ENCODE assay signal across 9 cellular contexts in genomic region chr17:44108440-44109311, GRCh38. TPM values are rescaled to one million over a fixed set of nuclear protein-coding genes. Genes with fewer than 3 reads are reported as not detected.
A peak's percentile ranks its signal among the peaks of the same experiment; 100 is the strongest.
DNase-seq lines count a peak whose midpoint lies in the region; ATAC-seq, FAIRE-seq and TF ChIP-seq lines count a peak whose summit lies in the region.
"Had no signal": no experiment of that assay in that cellular context is flagged by ENCODE, and none has a peak within 500 bp of the region (broad histone marks: within the 10 kb centered on the region; RNA-seq: fewer than 3 reads in every experiment).

No MANE protein-coding gene starts in this region.

- no peak for TF ChIP-seq POLR2A in H1 (IDR thresholded peaks at IDR 0.05; ENCODE audit: control extremely low read depth in 1 of 2, low read depth in 2 of 2, low read length in 2 of 2)

- TF ChIP-seq RAD21 in H1 (IDR thresholded peaks at IDR 0.05 in 1 of 2, conservative IDR thresholded peaks at IDR 0.05 in 1 of 2; ENCODE audit: low read depth in 2 of 2, low read length in 2 of 2) = no peak

- TF ChIP-seq CTCF in H1 (IDR thresholded peaks at IDR 0.05; ENCODE audit: control extremely low read depth in 1 of 3, insufficient read depth in 1 of 3, low read depth in 1 of 3, low read length in 3 of 3) = no peak

- CTCF ChIA-PET in H1 (lab: Charles Lee; ENCODE audit: partially characterized antibody) = interaction anchor here (0.6 to 34.4 kb wide), 7 partner anchors 5 to 231 kb away, joined by 3 to 638 read pairs (median 4); partner anchors contain the start of gene HDAC5

- no peak overlapping the region for H3K27ac ChIP-seq in H1 (ENCODE audit: low read depth, low read length)
- H3K27ac ChIP-seq: C4-2B had no signal

- no peaks in the 10 kb centered on the region; a peak in 1 of 7 replicates for H3K27me3 ChIP-seq in H1 (replicated peaks in 1 of 4; ENCODE audit: control insufficient read depth in 3 of 4, extremely low read depth in 1 of 4, insufficient read depth in 3 of 4, low read length in 3 of 4)

- no peak overlapping the region for H3K23ac ChIP-seq in H1 (ENCODE audit: insufficient read length)

- no peak overlapping the region for H4K5ac ChIP-seq in H1 (ENCODE audit: insufficient read length, low read depth, low read length)

- peaks cover 0 to 2% (median 0%) of the 10 kb centered on the region in 4 experiments; a peak in 2 of 8 replicates for H3K36me3 ChIP-seq in H1 (ENCODE audit: control insufficient read depth in 2 of 4, insufficient read depth in 4 of 4, low read length in 3 of 4)

- H3K56ac ChIP-seq in H1 (replicated peaks; ENCODE audit: insufficient read length, low read depth, low read length) = no peak overlapping the region

- H3K14ac ChIP-seq in H1 (ENCODE audit: insufficient read length) = no peak overlapping the region

- H2BK20ac ChIP-seq in H1 (ENCODE audit: low read length) = no peak overlapping the region

- H3K23me2 ChIP-seq in H1 (ENCODE audit: low read depth, low read length) = no peaks in the 10 kb centered on the region; the same call in 1 of the 2 replicates

- H2BK120ac ChIP-seq in H1 (replicated peaks; ENCODE audit: low read depth, low read length) = no peak overlapping the region

- H3K4me2 ChIP-seq in H1 (ENCODE audit: insufficient read depth in 1 of 2, low read depth in 2 of 2, low read length in 2 of 2) = no peak overlapping the region

- no peaks in the 10 kb centered on the region for H3K9me3 ChIP-seq in H1 (ENCODE audit: insufficient read depth in 2 of 2, low read depth in 1 of 2, low read length in 1 of 2)

- FAIRE-seq in H1 (lab: Jason Lieb, UNC) = no peak

- H3K4ac ChIP-seq in H1 (replicated peaks; ENCODE audit: insufficient read length, low read depth, low read length) = no peak overlapping the region

- H2BK12ac ChIP-seq in H1 (ENCODE audit: low read depth, low read length) = 0 out of 2 replicates have a peak overlapping the region, but pooled peaks have one; percentile 9

- H4K20me1 ChIP-seq in H1 (replicated peaks in 1 of 2; ENCODE audit: control insufficient read depth in 1 of 2, insufficient read depth in 2 of 2, low read length in 2 of 2) = peaks cover 10 to 21% of the 10 kb centered on the region in 2 experiments

- no peak overlapping the region for H3K9ac ChIP-seq in H1 (replicated peaks in 1 of 4; ENCODE audit: extremely low read depth in 1 of 4, low read depth in 3 of 4, low read length in 3 of 4)

- 94% methylated on average over 15 of the region's 16 CpGs; no CpG with 5 or more reads in 1 of the 2 experiments for WGBS in H1 (ENCODE audit: extremely low coverage in 1 of 2, insufficient coverage in 1 of 2, insufficient read length in 1 of 2, insufficient replicate concordance in 2 of 2, low coverage in 1 of 2, low lambda C conversion rate in 2 of 2, missing lambda C conversion rate in 1 of 2), 2 experiments

- TF ChIP-seq EP300 in H1 (IDR thresholded peaks at IDR 0.05; ENCODE audit: borderline replicate concordance in 1 of 2, low read depth in 2 of 2, low read length in 2 of 2) = no peak

- H3K79me1 ChIP-seq in H1 (ENCODE audit: low read depth, low read length) = peaks cover 27% of the 10 kb centered on the region

- peaks cover 0 to 30% (median 26%) of the 10 kb centered on the region in 4 experiments; a peak in 6 of 7 replicates for H3K4me1 ChIP-seq in H1 (replicated peaks in 1 of 4; ENCODE audit: control insufficient read depth in 3 of 4, insufficient read depth in 4 of 4, low read length in 3 of 4)

- H4K91ac ChIP-seq in H1 (replicated peaks; ENCODE audit: insufficient read length, low read length) = no peak overlapping the region

- POLR2A ChIA-PET in H1 (lab: Charles Lee; ENCODE audit: partially characterized antibody) = interaction anchor here (0.5 to 1.9 kb wide), 5 partner anchors 11 to 229 kb away, joined by 3 to 6 read pairs (median 3); partner anchors contain the start of genes HDAC5 and LSM12

- ATAC-seq in HG03025 (IDR thresholded peaks at IDR 0.05; ENCODE audit: low FRiP score, unreplicated experiment) (no peak), GM21447 (IDR thresholded peaks at IDR 0.05; ENCODE audit: unreplicated experiment) (no peak)

- H3K4me3 ChIP-seq in H1 (ENCODE audit: extremely low read depth in 1 of 4, insufficient read depth in 2 of 4, low read depth in 3 of 4, low read length in 4 of 4) = no peak overlapping the region

- H4K8ac ChIP-seq in H1 (ENCODE audit: extremely low read depth, insufficient read depth, low read length) = no peak overlapping the region; the same call in 1 of the 2 replicates

- H2AK5ac ChIP-seq in H1 (ENCODE audit: low read depth, low read length) = no peak overlapping the region

- peak overlapping the region; percentile 16; the same call in 1 of the 2 replicates for H2BK5ac ChIP-seq in H1 (ENCODE audit: low read depth, low read length)

- H3K79me2 ChIP-seq in H1 (ENCODE audit: control insufficient read depth in 1 of 2, insufficient read depth in 2 of 2, low read length in 2 of 2) = peaks cover 0 to 38% of the 10 kb centered on the region in 2 experiments; a peak in 2 of 4 replicates

- no peak overlapping the region for H2BK15ac ChIP-seq in H1 (ENCODE audit: low read length)

- DNase-seq in A172 (ENCODE audit: low spot score) (peak; percentile 98), NCI-H446 treated with DMSO at 0.1 percent for 48 hours (lab: John Stamatoyannopoulos, UW) (peak; percentile 48), H1 (ENCODE audit: low read depth in 1 of 2, low spot score in 2 of 2) (no peak), mucosa of gallbladder (ENCODE audit: low spot score) (peak; percentile 90), NCI-H1930 (lab: John Stamatoyannopoulos, UW) (no peak), iPS-NIHi11 (ENCODE audit: low spot score) (no peak)

- no peak overlapping the region for H2AFZ ChIP-seq in H1 (ENCODE audit: low read length)

- peak overlapping the region; percentile 60; the same call in 1 of the 2 replicates for H3K18ac ChIP-seq in H1 (ENCODE audit: extremely low read depth, low read length)

TF ChIP-seq in H1, 55 proteins besides CTCF, POLR2A, EP300 and RAD21 (continues in another document):
- TF ChIP-seq SIRT6 (IDR thresholded peaks at IDR 0.05; ENCODE audit: low read length) (no peak), PHF8 (conservative IDR thresholded peaks at IDR 0.05; ENCODE audit: low read depth, low read length) (no peak), E2F6 (IDR thresholded peaks at IDR 0.05) (no peak), JUND (IDR thresholded peaks at IDR 0.05; ENCODE audit: low read length) (no peak)

RNA-seq across cellular contexts. Expression of gene HDAC5, which starts 14.8 kb away (rescaled TPM):
- 33.8 and 41.0 TPM in 2 replicates for total RNA-seq in A172 (2014; rRNA removed; shearing (Covaris generic))
- 48.5 and 54.0 TPM in 2 replicates for total RNA-seq in H1 (2021; fragmentation: NEBNext Ultra II Directional; extraction: Animal tissue kit (Norgen Biotek cat#: 25700))
- 54.4 and 79.2 TPM in 2 replicates for polyA plus RNA-seq in H1 (2011; rRNA removed)
- polyA plus RNA-seq in H1 (2011; cell fraction: cytosol; rRNA removed) = 78.3 TPM
- polyA plus RNA-seq in H1 (2011; cell fraction: nucleus; rRNA removed) = 103 TPM
- polyA plus RNA-seq in H1 (2012, experiment 1 of 2) = 31.8 to 62.6 TPM (median 53.9 TPM) in 4 replicates
- polyA plus RNA-seq in H1 (2012, experiment 2 of 2) = 44.0 TPM
- polyA plus RNA-seq in H1 (2013, experiment 1 of 2) = 23.8 TPM
- polyA plus RNA-seq in H1 (2013, experiment 2 of 2) = 23.7 TPM
- polyA minus RNA-seq in H1 (2011; rRNA and poly(A)+ RNA removed) = 77.4 and 115 TPM in 2 replicates
- polyA minus RNA-seq in H1 (2011; cell fraction: cytosol; rRNA and poly(A)+ RNA removed) = 41.8 TPM
- polyA minus RNA-seq in H1 (2011; cell fraction: nucleus; rRNA and poly(A)+ RNA removed) = 57.9 TPM
- total RNA-seq in mucosa of gallbladder = 87.4 TPM

RNA-seq across cellular contexts. Expression of gene HROB, which starts 33.1 kb away (rescaled TPM):
- 4.9 and 7.7 TPM in 2 replicates for total RNA-seq in A172 (2014; rRNA removed; shearing (Covaris generic))
- total RNA-seq in H1 (2021; fragmentation: NEBNext Ultra II Directional; extraction: Animal tissue kit (Norgen Biotek cat#: 25700)) = 18.8 and 19.4 TPM in 2 replicates
- polyA plus RNA-seq in H1 (2011; rRNA removed) = 21.6 and 24.1 TPM in 2 replicates
- 17.5 TPM for polyA plus RNA-seq in H1 (2011; cell fraction: cytosol; rRNA removed)
- polyA plus RNA-seq in H1 (2011; cell fraction: nucleus; rRNA removed) = 32.1 TPM
- 16.3 to 20.8 TPM (median 17.6 TPM) in 4 replicates for polyA plus RNA-seq in H1 (2012, experiment 1 of 2)
- 16.8 TPM for polyA plus RNA-seq in H1 (2012, experiment 2 of 2)
- 10.8 TPM for polyA plus RNA-seq in H1 (2013, experiment 1 of 2)
- 10.3 TPM for polyA plus RNA-seq in H1 (2013, experiment 2 of 2)
- polyA minus RNA-seq in H1 (2011; rRNA and poly(A)+ RNA removed) = 35.7 and 36.8 TPM in 2 replicates
- polyA minus RNA-seq in H1 (2011; cell fraction: cytosol; rRNA and poly(A)+ RNA removed) = 17.8 TPM
- 18.6 TPM for polyA minus RNA-seq in H1 (2011; cell fraction: nucleus; rRNA and poly(A)+ RNA removed)
- 1.0 TPM for total RNA-seq in mucosa of gallbladder

RNA-seq across cellular contexts. Expression of gene G6PC3, which starts 38.1 kb away (rescaled TPM):
- total RNA-seq in A172 (2014; rRNA removed; shearing (Covaris generic)) = 79.4 and 89.1 TPM in 2 replicates
- 104 and 114 TPM in 2 replicates for total RNA-seq in H1 (2021; fragmentation: NEBNext Ultra II Directional; extraction: Animal tissue kit (Norgen Biotek cat#: 25700))
- polyA plus RNA-seq in H1 (2011; rRNA removed) = 343 and 436 TPM in 2 replicates
- polyA plus RNA-seq in H1 (2011; cell fraction: cytosol; rRNA removed) = 191 TPM
- 198 TPM for polyA plus RNA-seq in H1 (2011; cell fraction: nucleus; rRNA removed)
- 143 to 233 TPM (median 204 TPM) in 4 replicates for polyA plus RNA-seq in H1 (2012, experiment 1 of 2)
- 249 TPM for polyA plus RNA-seq in H1 (2012, experiment 2 of 2)
- polyA plus RNA-seq in H1 (2013, experiment 1 of 2) = 394 TPM
- 451 TPM for polyA plus RNA-seq in H1 (2013, experiment 2 of 2)
- polyA minus RNA-seq in H1 (2011; rRNA and poly(A)+ RNA removed) = 132 and 168 TPM in 2 replicates
- polyA minus RNA-seq in H1 (2011; cell fraction: cytosol; rRNA and poly(A)+ RNA removed) = 151 TPM
- polyA minus RNA-seq in H1 (2011; cell fraction: nucleus; rRNA and poly(A)+ RNA removed) = 96.9 TPM
- 62.3 TPM for total RNA-seq in mucosa of gallbladder

RNA-seq across cellular contexts. Expression of gene LSM12, which starts 42.2 kb away (rescaled TPM):
- total RNA-seq in A172 (2014; rRNA removed; shearing (Covaris generic)) = 49.8 and 62.1 TPM in 2 replicates
- total RNA-seq in H1 (2021; fragmentation: NEBNext Ultra II Directional; extraction: Animal tissue kit (Norgen Biotek cat#: 25700)) = 118 and 142 TPM in 2 replicates
- polyA plus RNA-seq in H1 (2011; rRNA removed) = 51.6 and 69.8 TPM in 2 replicates
- polyA plus RNA-seq in H1 (2011; cell fraction: cytosol; rRNA removed) = 57.3 TPM
- polyA plus RNA-seq in H1 (2011; cell fraction: nucleus; rRNA removed) = 31.1 TPM
- 59.4 to 75.6 TPM (median 69.7 TPM) in 4 replicates for polyA plus RNA-seq in H1 (2012, experiment 1 of 2)
- polyA plus RNA-seq in H1 (2012, experiment 2 of 2) = 76.0 TPM
- polyA plus RNA-seq in H1 (2013, experiment 1 of 2) = 126 TPM
- 129 TPM for polyA plus RNA-seq in H1 (2013, experiment 2 of 2)
- polyA minus RNA-seq in H1 (2011; rRNA and poly(A)+ RNA removed) = 83.5 and 95.8 TPM in 2 replicates
- polyA minus RNA-seq in H1 (2011; cell fraction: cytosol; rRNA and poly(A)+ RNA removed) = 54.6 TPM
- 32.1 TPM for polyA minus RNA-seq in H1 (2011; cell fraction: nucleus; rRNA and poly(A)+ RNA removed)
- 47.3 TPM for total RNA-seq in mucosa of gallbladder

Comparison
In these comparisons a context has a peak if more than half of its experiments do, and no peak if none do; other contexts are left out.
1. DNase-seq: peak in A172 (single experiment), NCI-H446 treated with DMSO at 0.1 percent for 48 hours (single experiment) and mucosa of gallbladder (single experiment); none in H1 (0 of 2), NCI-H1930 (0 of 2) and iPS-NIHi11 (single experiment).